In genomic region chr17:16383216-16383615, GRCh38 we compare ENCODE assay signal across 1 cellular context.
TF ChIP-seq lines count a peak whose summit lies in the region.

No MANE protein-coding gene starts in this region.

TF ChIP-seq in HCT116, 20 proteins besides CTCF, POLR2A, EP300 and RAD21 (continued from another document):
- no peak for TF ChIP-seq ZBTB33 (IDR thresholded peaks at IDR 0.05; ENCODE audit: extremely low read depth, insufficient replicate concordance, low read length)
- TF ChIP-seq EZH2 (IDR thresholded peaks at IDR 0.05), result no peak
